18 cellular contexts compared by ENCODE assay signal in genomic region chr6:169557887-169558286, GRCh38.
DNase-seq lines count a peak whose midpoint lies in the region; ATAC-seq, FAIRE-seq and TF ChIP-seq lines count a peak whose summit lies in the region.
"Had no signal": no experiment of that assay in that cellular context is flagged by ENCODE, and none has a peak within 500 bp of the region (broad histone marks: within the 10 kb centered on the region; RNA-seq: fewer than 3 reads in every experiment).

No MANE protein-coding gene starts in this region.

- no peak for TF ChIP-seq RAD21 in K562 (CRISPR knock-in tag; conservative IDR thresholded peaks at IDR 0.05 in 1 of 2, IDR thresholded peaks at IDR 0.05 in 1 of 2)

- no peak overlapping the region for H3K27ac Mint-ChIP-seq in activated CD4-positive, alpha-beta T cell treated with anti-CD3 and anti-CD28 coated beads, Interleukin-2, amount 10 ng/mL, durations not matched to agents 24 days and 14 days
- H3K27ac Mint-ChIP-seq in activated CD4-positive, alpha-beta T cell treated with anti-CD3 and anti-CD28 coated beads for 36 hours: no peak overlapping the region
- no peak overlapping the region for H3K27ac Mint-ChIP-seq in HFFc6

- no peak overlapping the region; the same call in 1 of the 2 replicates for H3K9ac ChIP-seq in MM.1S (ENCODE audit: low read length)
- H3K9ac ChIP-seq in K562 (ENCODE audit: insufficient read depth in 1 of 2, low read depth in 2 of 2, low read length in 2 of 2): no peak overlapping the region
- H3K9ac ChIP-seq: BLaER1 had no signal

- H3K36me3 Mint-ChIP-seq in activated CD4-positive, alpha-beta T cell treated with anti-CD3 and anti-CD28 coated beads, Interleukin-2, amount 10 ng/mL, durations not matched to agents 24 days and 14 days (ENCODE audit: low read depth): no peaks in the 10 kb centered on the region
- peaks cover 31% of the 10 kb centered on the region for H3K36me3 Mint-ChIP-seq in activated CD4-positive, alpha-beta T cell treated with anti-CD3 and anti-CD28 coated beads for 36 hours (ENCODE audit: low read depth)
- peaks cover 13% of the 10 kb centered on the region for H3K36me3 Mint-ChIP-seq in HFFc6 (ENCODE audit: low read depth)
- H3K36me3 Mint-ChIP-seq: CD14-positive monocyte had no signal

- H3K27ac ChIP-seq in MM.1S (ENCODE audit: low read length): peak overlapping the region; percentile 100
- H3K27ac ChIP-seq in K562 (ENCODE audit: extremely low read depth, low read depth, low read length): no peak overlapping the region
- H3K27ac ChIP-seq: 22Rv1, A549, BLaER1 had no signal

- H3K27me3 Mint-ChIP-seq in activated CD4-positive, alpha-beta T cell treated with anti-CD3 and anti-CD28 coated beads, Interleukin-2, amount 10 ng/mL, durations not matched to agents 24 days and 14 days: peaks cover 28% of the 10 kb centered on the region
- peaks cover 33% of the 10 kb centered on the region for H3K27me3 Mint-ChIP-seq in activated CD4-positive, alpha-beta T cell treated with anti-CD3 and anti-CD28 coated beads for 36 hours
- H3K27me3 Mint-ChIP-seq in HFFc6 (ENCODE audit: insufficient read depth): peaks cover 3% of the 10 kb centered on the region

- H2AFZ ChIP-seq in MM.1S (ENCODE audit: low read length) (no peak overlapping the region), K562 (ENCODE audit: low read depth, low read length) (no peak overlapping the region)

- POLR2A ChIA-PET in activated CD4-positive, alpha-beta T cell treated with anti-CD3 and anti-CD28 coated beads for 36 hours (lab: Charles Lee): no interaction called here
- POLR2A ChIA-PET in K562 (lab: Yijun Ruan, JAX): no interaction called here

- no peaks in the 10 kb centered on the region for H4K20me1 ChIP-seq in MM.1S (ENCODE audit: insufficient read depth, low read length)
- no peaks in the 10 kb centered on the region for H4K20me1 ChIP-seq in K562 (replicated peaks; ENCODE audit: control insufficient read depth, insufficient read depth, low read length)
- H4K20me1 ChIP-seq: BLaER1 had no signal

- no peaks in the 10 kb centered on the region for H3K9me1 ChIP-seq in K562 (ENCODE audit: control insufficient read depth, insufficient read depth, low read length)

- peak; percentile 15 for FAIRE-seq in K562 (lab: Jason Lieb, UNC)
- FAIRE-seq: A549, H1 had no signal

- peaks cover 11% of the 10 kb centered on the region for H3K4me1 Mint-ChIP-seq in activated CD4-positive, alpha-beta T cell treated with anti-CD3 and anti-CD28 coated beads, Interleukin-2, amount 10 ng/mL, durations not matched to agents 24 days and 14 days
- H3K4me1 Mint-ChIP-seq in activated CD4-positive, alpha-beta T cell treated with anti-CD3 and anti-CD28 coated beads for 36 hours: peaks cover 13% of the 10 kb centered on the region
- H3K4me1 Mint-ChIP-seq in HFFc6 (ENCODE audit: low read depth): peaks cover 21% of the 10 kb centered on the region
- H3K4me1 Mint-ChIP-seq: CD14-positive monocyte had no signal

- H3K9me3 ChIP-seq in MM.1S (replicated peaks; ENCODE audit: insufficient read depth, low read length) (no peaks in the 10 kb centered on the region), K562 (replicated peaks; ENCODE audit: control insufficient read depth, insufficient read depth, low read depth, low read length) (no peaks in the 10 kb centered on the region)
- H3K9me3 ChIP-seq: A549, BLaER1 had no signal

- intact Hi-C loops in activated CD4-positive, alpha-beta T cell treated with anti-CD3 and anti-CD28 coated beads, Interleukin-2, amount 10 ng/mL, durations not matched to agents 24 days and 14 days (cut with micrococcal nuclease): loop anchor here (1.0 to 2.0 kb wide), 2 partner anchors 28 to 145 kb away; partner anchors contain the start of genes C6orf120 and WDR27
- intact Hi-C loops in activated CD4-positive, alpha-beta T cell treated with anti-CD3 and anti-CD28 coated beads for 36 hours (cut with DNase I, micrococcal nuclease): loop anchor here (1.0 to 2.0 kb wide), 3 partner anchors 28 to 145 kb away; partner anchors contain the start of genes C6orf120 (in 1 of the 2) and WDR27 (in 1 of the 2)
- intact Hi-C loops in K562 (cut with micrococcal nuclease): no loop called here

- H3K9me3 Mint-ChIP-seq in activated CD4-positive, alpha-beta T cell treated with anti-CD3 and anti-CD28 coated beads, Interleukin-2, amount 10 ng/mL, durations not matched to agents 24 days and 14 days: no peaks in the 10 kb centered on the region
- H3K9me3 Mint-ChIP-seq in activated CD4-positive, alpha-beta T cell treated with anti-CD3 and anti-CD28 coated beads for 36 hours (ENCODE audit: low read depth): peaks cover 7% of the 10 kb centered on the region
- H3K9me3 Mint-ChIP-seq in HFFc6: peaks cover 7% of the 10 kb centered on the region
- H3K9me3 Mint-ChIP-seq: H9 had no signal

- in situ Hi-C loops in K562 (cut with MboI): no loop called here

- H3K9me2 ChIP-seq in MM.1S (replicated peaks; ENCODE audit: insufficient read depth, low read length): no peaks in the 10 kb centered on the region

- 14% methylated on average over 1 of the region's 1 CpG for WGBS in K562 (ENCODE audit: insufficient coverage, low coverage, missing lambda C conversion rate)

- peak overlapping the region; percentile 66; the same call in 1 of the 2 replicates for H3K4me2 ChIP-seq in MM.1S (ENCODE audit: low read depth, low read length)
- no peak overlapping the region for H3K4me2 ChIP-seq in K562 (ENCODE audit: insufficient read depth, low read length)
- H3K4me2 ChIP-seq: A549, BLaER1 had no signal

- no peak for ATAC-seq in activated CD4-positive, alpha-beta T cell treated with anti-CD3 and anti-CD28 coated beads for 36 hours
- no peak for ATAC-seq in K562
- ATAC-seq: A549 had no signal

- no peak for TF ChIP-seq EP300 in K562 (IDR thresholded peaks at IDR 0.05; ENCODE audit: low read length)

- no peak overlapping the region for H3K4me3 Mint-ChIP-seq in activated CD4-positive, alpha-beta T cell treated with anti-CD3 and anti-CD28 coated beads, Interleukin-2, amount 10 ng/mL, durations not matched to agents 24 days and 14 days
- H3K4me3 Mint-ChIP-seq in activated CD4-positive, alpha-beta T cell treated with anti-CD3 and anti-CD28 coated beads for 36 hours: no peak overlapping the region
- no peak overlapping the region for H3K4me3 Mint-ChIP-seq in HFFc6
- H3K4me3 Mint-ChIP-seq: CD14-positive monocyte, H9 had no signal

- no peak overlapping the region for H3K4me3 ChIP-seq in MM.1S (ENCODE audit: low read length)
- H3K4me3 ChIP-seq in K562: no peak overlapping the region
- H3K4me3 ChIP-seq: A549, BLaER1 had no signal

- H3K79me2 ChIP-seq in MM.1S (ENCODE audit: low read length) (no peaks in the 10 kb centered on the region), K562 (ENCODE audit: control insufficient read depth, insufficient read depth, low read length) (no peaks in the 10 kb centered on the region)

- TF ChIP-seq POLR2A in K562 (conservative IDR thresholded peaks at IDR 0.05): no peak

- TF ChIP-seq CTCF in MM.1S (IDR thresholded peaks at IDR 0.05; ENCODE audit: low read length) (no peak), K562 (IDR thresholded peaks at IDR 0.05 in 2 of 3, conservative IDR thresholded peaks at IDR 0.05 in 1 of 3; ENCODE audit: insufficient read depth in 2 of 3, low read depth in 1 of 3, low read length in 3 of 3) (no peak), HFFc6 (IDR thresholded peaks at IDR 0.05) (no peak)

- H3K36me3 ChIP-seq in MM.1S (replicated peaks; ENCODE audit: insufficient read depth, low read length) (no peaks in the 10 kb centered on the region), K562 (ENCODE audit: control insufficient read depth, insufficient read depth, low read length) (no peaks in the 10 kb centered on the region)

- peaks cover 15% of the 10 kb centered on the region for H3F3A ChIP-seq in MM.1S (ENCODE audit: insufficient read depth, low read length)

- BruUV-seq in K562 (replicated peaks; lab: Mats Ljungman, UMichigan): no TSS peak

- CTCF ChIA-PET in activated CD4-positive, alpha-beta T cell treated with anti-CD3 and anti-CD28 coated beads for 36 hours (lab: Charles Lee): no interaction called here
- CTCF ChIA-PET in K562 (lab: Yijun Ruan, JAX; ENCODE audit: low intra/inter-chr PET ratio): no interaction called here

- peak; percentile 5 for DNase-seq in activated CD4-positive, alpha-beta T cell treated with anti-CD3 and anti-CD28 coated beads, Interleukin-2, amount 10 ng/mL, durations not matched to agents 24 days and 14 days
- no peak for DNase-seq in activated CD4-positive, alpha-beta T cell treated with anti-CD3 and anti-CD28 coated beads for 36 hours
- no peak for DNase-seq in MM.1S
- no peak for DNase-seq in K562 (ENCODE audit: extremely low read depth in 1 of 4, low spot score in 3 of 4)
- DNase-seq in HFFc6: no peak
- DNase-seq in middle frontal gyrus (ENCODE audit: extremely low spot score, low spot score): no peak
- DNase-seq in retina: no peak
- DNase-seq: AML-193; CD4-positive, alpha-beta memory T cell; DMS153; DMS79; GF-D8; H9 had no signal

- H3K4me1 ChIP-seq in MM.1S (ENCODE audit: low read length): peaks cover 19% of the 10 kb centered on the region
- H3K4me1 ChIP-seq in K562 (replicated peaks in 1 of 2; ENCODE audit: control insufficient read depth in 2 of 2, insufficient read depth in 2 of 2, low read length in 2 of 2): peaks cover 0 to 4% of the 10 kb centered on the region in 2 experiments; a peak in 1 of 5 replicates
- H3K4me1 ChIP-seq: A549 had no signal

- H3K27me3 ChIP-seq in MM.1S (replicated peaks; ENCODE audit: insufficient read depth, low read length) (no peaks in the 10 kb centered on the region), K562 (ENCODE audit: control insufficient read depth in 2 of 2, insufficient read depth in 2 of 2, low read length in 2 of 2) (peaks cover 11 to 20% of the 10 kb centered on the region in 2 experiments; a peak in 3 of 5 replicates)
- H3K27me3 ChIP-seq: BLaER1 had no signal

TF ChIP-seq in K562, 482 proteins besides CTCF, POLR2A, EP300 and RAD21:
- TF ChIP-seq ZNF644 (tag; IDR thresholded peaks at IDR 0.05; ENCODE audit: low read depth): no peak
- no peak for TF ChIP-seq ZNF76 (CRISPR knock-in tag; IDR thresholded peaks at IDR 0.05; ENCODE audit: borderline replicate concordance)
- TF ChIP-seq SIN3A (IDR thresholded peaks at IDR 0.05; ENCODE audit: borderline replicate concordance in 2 of 2, control insufficient read depth in 1 of 2, low read depth in 2 of 2, low read length in 2 of 2): no peak
- TF ChIP-seq SAFB (IDR thresholded peaks at IDR 0.05; ENCODE audit: borderline replicate concordance, low read depth, low read length): no peak
TF ChIP-seq in K562: peak in this region for 0.
